Comparison of ENCODE assay signal across 8 cellular contexts in the genomic region with DNA sequence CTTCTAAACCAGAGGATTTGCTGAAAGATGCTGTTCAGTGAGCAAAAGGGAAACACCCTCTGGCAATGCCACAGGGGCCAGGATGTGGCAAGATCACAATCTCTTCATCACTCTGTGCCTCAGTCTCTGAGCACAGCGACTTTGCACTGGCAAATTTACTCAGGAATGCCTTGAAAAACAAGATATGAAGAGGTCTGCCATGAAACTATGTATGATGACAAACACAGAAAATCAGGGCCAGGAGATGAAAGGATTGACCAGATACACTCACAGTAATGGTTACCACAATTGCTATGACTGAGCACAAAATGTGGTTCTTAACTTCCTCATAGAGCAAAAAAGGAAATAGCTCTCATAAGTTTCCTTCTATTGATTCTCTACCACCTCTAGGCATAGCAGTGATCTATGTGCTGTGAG. TPM values are rescaled to one million over a fixed set of nuclear protein-coding genes. Genes with fewer than 3 reads are reported as not detected.
A peak's percentile ranks its signal among the peaks of the same experiment; 100 is the strongest.
DNase-seq lines count a peak whose midpoint lies in the region; ATAC-seq and TF ChIP-seq lines count a peak whose summit lies in the region.

No MANE protein-coding gene starts in this region.

- BruUV-seq in MCF 10A (replicated peaks; lab: Mats Ljungman, UMichigan) (no TSS peak), A673 (replicated peaks; lab: Mats Ljungman, UMichigan) (no TSS peak)

- POLR2A ChIA-PET in MCF 10A (lab: Yijun Ruan, JAX) (interaction anchor here (1.0 to 1.3 kb wide), 3 partner anchors 15 to 193 kb away, joined by 3 to 6 read pairs (median 4); no protein-coding TSS in a partner anchor), A673 (lab: Charles Lee; ENCODE audit: low non-redundant PET) (interaction anchor here (0.6 kb wide), 1 partner anchor 25 kb away, joined by 7 read pairs; no protein-coding TSS in a partner anchor)

- H3K27ac Mint-ChIP-seq in CD4-positive, CD25-positive, alpha-beta regulatory T cell: peak overlapping the region; percentile 60 to 88 (median 86)
- H3K27ac Mint-ChIP-seq in MCF 10A (ENCODE audit: low read depth, unreplicated experiment): no peak overlapping the region

- no peaks in the 10 kb centered on the region for H3K9me3 ChIP-seq in CD4-positive, CD25-positive, alpha-beta regulatory T cell (ENCODE audit: control insufficient read depth in 2 of 2, low read length in 2 of 2)
- H3K9me3 ChIP-seq in A673 (ENCODE audit: low read depth, low read length, poor library complexity, severe bottlenecking): no peaks in the 10 kb centered on the region

- H3K4me1 ChIP-seq in CD4-positive, CD25-positive, alpha-beta regulatory T cell (ENCODE audit: control insufficient read depth, insufficient read depth, low read length, poor library complexity, severe bottlenecking): peaks cover 66% of the 10 kb centered on the region
- peaks cover 10% of the 10 kb centered on the region for H3K4me1 ChIP-seq in A673 (ENCODE audit: insufficient read depth, low read length, poor library complexity, severe bottlenecking)

- ATAC-seq in CD4-positive, CD25-positive, alpha-beta regulatory T cell (ENCODE audit: low read depth in 2 of 2): peak; percentile 84 to 87
- peak; percentile 67 for ATAC-seq in GM21360 (IDR thresholded peaks at IDR 0.05; ENCODE audit: unreplicated experiment)

- H3K27me3 ChIP-seq in CD4-positive, CD25-positive, alpha-beta regulatory T cell (ENCODE audit: control insufficient read depth, insufficient read depth, low read length): no peaks in the 10 kb centered on the region
- no peaks in the 10 kb centered on the region for H3K27me3 ChIP-seq in A673 (replicated peaks; ENCODE audit: insufficient read depth, low read depth, low read length, poor library complexity)

- peak overlapping the region; percentile 65 for H3K4me3 ChIP-seq in CD4-positive, CD25-positive, alpha-beta regulatory T cell (ENCODE audit: low read depth, low read length)
- no peak overlapping the region for H3K4me3 ChIP-seq in A673 (ENCODE audit: low read depth, low read length, poor library complexity, severe bottlenecking)

- peaks cover 18% of the 10 kb centered on the region for H3K36me3 ChIP-seq in CD4-positive, CD25-positive, alpha-beta regulatory T cell (ENCODE audit: control insufficient read depth, insufficient read depth, low read length)
- H3K36me3 ChIP-seq in A673 (ENCODE audit: insufficient read depth, low read length, poor library complexity, severe bottlenecking): peaks cover 11% of the 10 kb centered on the region

- peak; percentile 53 to 91 (median 82) for DNase-seq in CD4-positive, CD25-positive, alpha-beta regulatory T cell
- DNase-seq in HT-29 (ENCODE audit: low spot score) (peak; percentile 4), kidney tubule cell (ENCODE audit: low spot score) (peak; percentile 68), inferior parietal cortex (ENCODE audit: extremely low spot score) (no peak), MCF 10A (ENCODE audit: unreplicated experiment) (no peak), A673 (ENCODE audit: low spot score) (no peak)
- DNase-seq in activated CD4-positive, alpha-beta T cell treated with anti-CD3 and anti-CD28 coated beads, Interleukin-2, amount 50 U/mL, for 4 hours: peak; percentile 29 to 33

- no peaks in the 10 kb centered on the region for H3K9me3 Mint-ChIP-seq in CD4-positive, CD25-positive, alpha-beta regulatory T cell
- H3K9me3 Mint-ChIP-seq in MCF 10A (ENCODE audit: unreplicated experiment): no peaks in the 10 kb centered on the region

- H3K4me1 Mint-ChIP-seq in CD4-positive, CD25-positive, alpha-beta regulatory T cell: peaks cover 28 to 75% (median 55%) of the 10 kb centered on the region in 4 donors
- peaks cover 7% of the 10 kb centered on the region for H3K4me1 Mint-ChIP-seq in MCF 10A (ENCODE audit: insufficient read depth, unreplicated experiment)

- peak overlapping the region; percentile 80 for H3K27ac ChIP-seq in CD4-positive, CD25-positive, alpha-beta regulatory T cell (ENCODE audit: insufficient read depth, low read length, poor library complexity, severe bottlenecking)
- H3K27ac ChIP-seq in A673 (ENCODE audit: low read depth, low read length, poor library complexity, severe bottlenecking): no peak overlapping the region

- TF ChIP-seq CTCF in MCF 10A (IDR thresholded peaks at IDR 0.05; ENCODE audit: unreplicated experiment) (no peak), A673 (conservative IDR thresholded peaks at IDR 0.05; ENCODE audit: low read depth, low read length) (no peak)

- intact Hi-C loops in MCF 10A (cut with micrococcal nuclease) (no loop called here), A673 (cut with micrococcal nuclease; ENCODE audit: unreplicated experiment) (no loop called here)

- H3K27me3 Mint-ChIP-seq in CD4-positive, CD25-positive, alpha-beta regulatory T cell: no peaks in the 10 kb centered on the region
- H3K27me3 Mint-ChIP-seq in MCF 10A (ENCODE audit: insufficient read depth, unreplicated experiment): no peaks in the 10 kb centered on the region

- peaks cover 12% of the 10 kb centered on the region for H3K36me3 Mint-ChIP-seq in CD4-positive, CD25-positive, alpha-beta regulatory T cell
- no peaks in the 10 kb centered on the region for H3K36me3 Mint-ChIP-seq in MCF 10A (ENCODE audit: insufficient read depth, unreplicated experiment)

- CTCF ChIA-PET in MCF 10A (lab: Yijun Ruan, JAX) (interaction anchor here (1.2 to 1.7 kb wide), 4 partner anchors 33 to 327 kb away, joined by 3 to 11 read pairs (median 6); no protein-coding TSS in a partner anchor), A673 (lab: Charles Lee) (no interaction called here)

- H3K4me3 Mint-ChIP-seq in CD4-positive, CD25-positive, alpha-beta regulatory T cell: peak overlapping the region; percentile 43 to 76 (median 72)
- no peak overlapping the region for H3K4me3 Mint-ChIP-seq in MCF 10A (ENCODE audit: unreplicated experiment)

RNA-seq across cellular contexts. Expression of gene TTC13, which starts 5.8 kb away (rescaled TPM):
- total RNA-seq in CD4-positive, CD25-positive, alpha-beta regulatory T cell: 40.5 TPM
- polyA plus RNA-seq in CD4-positive, CD25-positive, alpha-beta regulatory T cell: 10 to 100 TPM in 3 of 4 donors, 1 to 10 TPM in 1; 8.9 to 13.8 (median 11.1) TPM
- 15.0 and 23.7 TPM in 2 replicates for total RNA-seq in HT-29 (2014; rRNA removed; shearing (Covaris generic))
- total RNA-seq in MCF 10A (2022): 29.9 and 35.2 TPM in 2 replicates
- total RNA-seq in A673 (2021): 28.9 and 30.1 TPM in 2 replicates

RNA-seq across cellular contexts. Expression of gene ARV1, which starts 6.0 kb away (rescaled TPM):
- 6.8 TPM for total RNA-seq in CD4-positive, CD25-positive, alpha-beta regulatory T cell
- 10 to 100 TPM; 30.7 to 41.6 (median 35.1) TPM for polyA plus RNA-seq in CD4-positive, CD25-positive, alpha-beta regulatory T cell
- 5.9 and 6.3 TPM in 2 replicates for total RNA-seq in HT-29 (2014; rRNA removed; shearing (Covaris generic))
- 41.8 and 51.8 TPM in 2 replicates for total RNA-seq in MCF 10A (2022)
- 27.1 and 27.3 TPM in 2 replicates for total RNA-seq in A673 (2021)

Comparison
In these comparisons a context has a peak if more than half of its experiments do, and no peak if none do; other contexts are left out.
1. DNase-seq: peak in CD4-positive, CD25-positive, alpha-beta regulatory T cell (3 of 3), HT-29 (single experiment), activated CD4-positive, alpha-beta T cell treated with anti-CD3 and anti-CD28 coated beads, Interleukin-2, amount 50 U/mL, for 4 hours (2 of 2) and kidney tubule cell (single experiment); none in inferior parietal cortex (single experiment), MCF 10A (single experiment) and A673 (single experiment).